ENCODE assay signal across 1 cellular context in genomic region chr2:234156326-234156725, GRCh38.
TF ChIP-seq lines count a peak whose summit lies in the region.

No MANE protein-coding gene starts in this region.

TF ChIP-seq in HEK293, 187 proteins besides CTCF, POLR2A, EP300 and RAD21 (continued from another document):
- TF ChIP-seq, protein P1, sequence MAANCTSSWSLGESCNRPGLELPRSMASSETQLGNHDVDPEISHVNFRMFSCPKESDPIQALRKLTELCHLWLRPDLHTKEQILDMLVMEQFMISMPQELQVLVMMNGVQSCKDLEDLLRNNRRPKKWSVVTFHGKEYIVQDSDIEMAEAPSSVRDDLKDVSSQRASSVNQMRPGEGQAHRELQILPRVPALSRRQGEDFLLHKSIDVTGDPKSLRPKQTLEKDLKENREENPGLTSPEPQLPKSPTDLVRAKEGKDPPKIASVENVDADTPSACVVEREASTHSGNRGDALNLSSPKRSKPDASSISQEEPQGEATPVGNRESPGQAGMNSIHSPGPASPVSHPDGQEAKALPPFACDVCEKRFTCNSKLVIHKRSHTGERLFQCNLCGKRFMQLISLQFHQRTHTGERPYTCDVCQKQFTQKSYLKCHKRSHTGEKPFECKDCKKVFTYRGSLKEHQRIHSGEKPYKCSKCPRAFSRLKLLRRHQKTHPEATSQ (tag by site-specific recombination; IDR thresholded peaks at IDR 0.05) = no peak
- TF ChIP-seq ZNF777 (tag by site-specific recombination; IDR thresholded peaks at IDR 0.05; ENCODE audit: borderline replicate concordance) (no peak), ZNF561 (tag by site-specific recombination; IDR thresholded peaks at IDR 0.05; ENCODE audit: borderline replicate concordance) (no peak), ZNF600 (tag by site-specific recombination; IDR thresholded peaks at IDR 0.05) (no peak), ZNF157 (tag by site-specific recombination; IDR thresholded peaks at IDR 0.05) (no peak), ZNF10 (tag by site-specific recombination; IDR thresholded peaks at IDR 0.05) (no peak), ZNF391 (tag by site-specific recombination; IDR thresholded peaks at IDR 0.05; ENCODE audit: borderline replicate concordance, low read depth) (no peak), ZNF311 (tag by site-specific recombination; IDR thresholded peaks at IDR 0.05; ENCODE audit: borderline replicate concordance) (no peak)
- TF ChIP-seq, protein P2, sequence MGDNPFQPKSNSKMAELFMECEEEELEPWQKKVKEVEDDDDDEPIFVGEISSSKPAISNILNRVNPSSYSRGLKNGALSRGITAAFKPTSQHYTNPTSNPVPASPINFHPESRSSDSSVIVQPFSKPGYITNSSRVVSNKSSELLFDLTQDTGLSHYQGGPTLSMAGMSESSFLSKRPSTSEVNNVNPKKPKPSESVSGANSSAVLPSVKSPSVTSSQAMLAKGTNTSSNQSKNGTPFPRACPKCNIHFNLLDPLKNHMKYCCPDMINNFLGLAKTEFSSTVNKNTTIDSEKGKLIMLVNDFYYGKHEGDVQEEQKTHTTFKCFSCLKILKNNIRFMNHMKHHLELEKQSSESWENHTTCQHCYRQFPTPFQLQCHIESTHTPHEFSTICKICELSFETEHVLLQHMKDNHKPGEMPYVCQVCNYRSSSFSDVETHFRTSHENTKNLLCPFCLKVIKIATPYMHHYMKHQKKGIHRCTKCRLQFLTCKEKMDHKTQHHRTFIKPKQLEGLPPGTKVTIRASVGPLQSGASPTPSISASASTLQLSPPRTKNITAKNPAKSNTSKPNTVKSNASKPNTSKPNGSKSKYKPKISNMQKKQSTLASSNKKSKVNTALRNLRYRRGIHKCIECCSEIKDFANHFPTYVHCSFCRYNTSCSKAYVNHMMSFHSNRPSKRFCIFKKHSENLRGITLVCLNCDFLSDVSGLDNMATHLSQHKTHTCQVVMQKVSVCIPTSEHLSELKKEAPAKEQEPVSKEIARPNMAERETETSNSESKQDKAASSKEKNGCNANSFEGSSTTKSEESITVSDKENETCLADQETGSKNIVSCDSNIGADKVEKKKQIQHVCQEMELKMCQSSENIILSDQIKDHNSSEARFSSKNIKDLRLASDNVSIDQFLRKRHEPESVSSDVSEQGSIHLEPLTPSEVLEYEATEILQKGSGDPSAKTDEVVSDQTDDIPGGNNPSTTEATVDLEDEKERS (tag by site-specific recombination; IDR thresholded peaks at IDR 0.05) = no peak
